9 cellular contexts compared by ENCODE assay signal in the genomic region with DNA sequence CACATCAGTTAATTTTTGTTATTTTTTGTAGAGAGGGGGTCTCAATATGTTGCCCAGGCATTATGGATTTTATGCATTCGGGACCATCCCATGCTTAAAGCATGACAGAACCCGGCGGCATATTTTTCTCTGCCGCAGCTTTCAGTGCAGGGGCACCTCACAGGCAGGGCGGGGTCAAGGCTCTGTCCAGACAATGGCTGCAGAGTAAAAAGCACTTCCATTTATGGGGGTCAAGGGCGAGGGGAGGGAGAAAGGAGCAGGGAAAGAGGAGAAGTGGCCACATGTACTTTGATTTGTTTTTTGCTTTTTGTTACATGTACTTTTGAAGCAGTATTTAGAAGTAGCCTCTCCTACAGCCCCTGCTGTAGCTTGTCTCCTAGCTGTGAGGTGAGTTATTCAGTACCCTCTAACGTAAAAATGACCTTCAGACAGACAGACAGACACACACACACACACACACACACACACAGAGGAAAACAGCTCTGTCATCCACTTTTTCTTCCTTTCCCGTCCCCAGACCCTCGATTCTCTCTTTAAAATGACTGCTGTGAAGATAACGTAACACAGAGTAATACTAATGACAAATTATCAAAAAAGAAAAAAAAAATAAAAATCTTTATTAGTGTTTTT. TPM values are rescaled to one million over a fixed set of nuclear protein-coding genes. Genes with fewer than 3 reads are reported as not detected.
DNase-seq lines count a peak whose midpoint lies in the region; ATAC-seq, FAIRE-seq and TF ChIP-seq lines count a peak whose summit lies in the region.
"Had no signal": no experiment of that assay in that cellular context is flagged by ENCODE, and none has a peak within 500 bp of the region (broad histone marks: within the 10 kb centered on the region; RNA-seq: fewer than 3 reads in every experiment).

No MANE protein-coding gene starts in this region.

- TF ChIP-seq POLR2A in adrenal gland (IDR thresholded peaks at IDR 0.05) = no peak
- TF ChIP-seq POLR2A in testis (IDR thresholded peaks at IDR 0.05) = no peak

- H3K27me3 ChIP-seq in adrenal gland = no peaks in the 10 kb centered on the region
- H3K27me3 ChIP-seq in testis = no peaks in the 10 kb centered on the region

- peak; percentile 9 for FAIRE-seq in islet of Langerhans (lab: Jason Lieb, UNC)

- DNase-seq in activated CD4-positive, alpha-beta T cell treated with anti-CD3 and anti-CD28 coated beads for 36 hours = no peak
- no peak for DNase-seq in activated CD4-positive, alpha-beta T cell treated with anti-CD3 and anti-CD28 coated beads for 48 hours
- DNase-seq in adrenal gland (peak in 6 of 7 donors; percentile 35 to 60 (median 42)), testis (no peak), NCI-H774 (lab: John Stamatoyannopoulos, UW) (no peak), hepatic stellate cell (ENCODE audit: low spot score) (no peak)

- peaks cover 0 to 8% of the 10 kb centered on the region in 2 donors for H3K36me3 ChIP-seq in adrenal gland (replicated peaks in 1 of 2)
- H3K36me3 ChIP-seq in testis (ENCODE audit: low read depth, missing control alignments) = no peaks in the 10 kb centered on the region

- peak overlapping the region; percentile 83 for H3K4me3 Mint-ChIP-seq in activated CD4-positive, alpha-beta T cell treated with anti-CD3 and anti-CD28 coated beads for 36 hours

- peaks cover 10 to 30% of the 10 kb centered on the region in 2 donors for H3K4me1 ChIP-seq in adrenal gland (replicated peaks in 1 of 2)
- H3K4me1 ChIP-seq in testis = peaks cover 8% of the 10 kb centered on the region

- intact Hi-C loops in activated CD4-positive, alpha-beta T cell treated with anti-CD3 and anti-CD28 coated beads for 36 hours (cut with DNase I, micrococcal nuclease) = no loop called here
- intact Hi-C loops in adrenal gland (cut with DNase I) = no loop called here
- intact Hi-C loops in testis (cut with DNase I; ENCODE audit: low total_unique reads) = no loop called here

- H3K4me3 ChIP-seq in adrenal gland (peak overlapping the region in 2 of 4 donors; percentile 50 to 73), testis (peak overlapping the region; percentile 56 to 69)

- TF ChIP-seq CTCF in adrenal gland (IDR thresholded peaks at IDR 0.05) (no peak), testis (IDR thresholded peaks at IDR 0.05) (no peak)

- POLR2A ChIA-PET in activated CD4-positive, alpha-beta T cell treated with anti-CD3 and anti-CD28 coated beads for 36 hours (lab: Charles Lee) = interaction anchor here (0.7 kb wide), 1 partner anchor 658 kb away, joined by 8 read pairs; no protein-coding TSS in a partner anchor

- H3K27ac ChIP-seq in adrenal gland (peak overlapping the region in 3 of 5 donors; percentile 26 to 78 (median 70)), testis (no peak overlapping the region)

- H3K27ac Mint-ChIP-seq in activated CD4-positive, alpha-beta T cell treated with anti-CD3 and anti-CD28 coated beads for 36 hours = peak overlapping the region; percentile 53

- H3K9me3 ChIP-seq in adrenal gland (replicated peaks in 1 of 3) = no peaks in the 10 kb centered on the region
- H3K9me3 ChIP-seq in testis = no peaks in the 10 kb centered on the region
- H3K9me3 ChIP-seq: mucosa of descending colon had no signal

- no peaks in the 10 kb centered on the region for H3K36me3 Mint-ChIP-seq in activated CD4-positive, alpha-beta T cell treated with anti-CD3 and anti-CD28 coated beads for 36 hours (ENCODE audit: low read depth)

- peaks cover 18% of the 10 kb centered on the region for H3K4me1 Mint-ChIP-seq in activated CD4-positive, alpha-beta T cell treated with anti-CD3 and anti-CD28 coated beads for 36 hours

- 23 to 36% (median 26%) methylated on average over 10 of the region's 10 CpGs for WGBS in adrenal gland, 4 donors
- 36 to 45% methylated on average over 10 of the region's 10 CpGs for WGBS in testis, 2 donors

- CTCF ChIA-PET in activated CD4-positive, alpha-beta T cell treated with anti-CD3 and anti-CD28 coated beads for 36 hours (lab: Charles Lee) = interaction anchor here (0.5 to 1.5 kb wide), 5 partner anchors 10 to 114 kb away, joined by 3 to 5 read pairs (median 4); no protein-coding TSS in a partner anchor

- H3K27me3 Mint-ChIP-seq in activated CD4-positive, alpha-beta T cell treated with anti-CD3 and anti-CD28 coated beads for 36 hours = peaks cover 3% of the 10 kb centered on the region

- H3K9me3 Mint-ChIP-seq in activated CD4-positive, alpha-beta T cell treated with anti-CD3 and anti-CD28 coated beads for 36 hours (ENCODE audit: low read depth) = no peaks in the 10 kb centered on the region

- no peak for ATAC-seq in activated CD4-positive, alpha-beta T cell treated with anti-CD3 and anti-CD28 coated beads for 36 hours
- ATAC-seq in GM19397 (IDR thresholded peaks at IDR 0.05; ENCODE audit: unreplicated experiment) = no peak

RNA-seq across cellular contexts. Expression of gene SCPEP1, which starts 0.9 kb away (rescaled TPM):
- 10 to 100 TPM in 1 of 2 experiments, 1 to 10 TPM in 1; 9.7 to 14.8 TPM for total RNA-seq in activated CD4-positive, alpha-beta T cell treated with anti-CD3 and anti-CD28 coated beads for 36 hours
- total RNA-seq in adrenal gland (100 to 1,000 TPM; 194 to 328 (median 229) TPM), testis (10 to 100 TPM; 30.7 to 35.2 TPM)
- polyA plus RNA-seq in adrenal gland (100 to 1,000 TPM; 206 to 408 (median 334) TPM), testis (ENCODE audit: insufficient read depth, low read depth, low replicate concordance) (55.7 TPM)

RNA-seq across cellular contexts. Expression of gene COIL, which starts 16.2 kb away (rescaled TPM):
- 10 to 100 TPM; 20.9 to 21.3 TPM for total RNA-seq in activated CD4-positive, alpha-beta T cell treated with anti-CD3 and anti-CD28 coated beads for 36 hours
- total RNA-seq in adrenal gland (10 to 100 TPM in 3 of 8 donors, 1 to 10 TPM in 5; 4.3 to 13.2 (median 9.0) TPM), testis (10 to 100 TPM; 48.4 to 87.6 TPM)
- polyA plus RNA-seq in adrenal gland (10 to 100 TPM in 1 of 3 donors, 1 to 10 TPM in 2; 6.3 to 14.8 (median 8.4) TPM), testis (ENCODE audit: insufficient read depth, low read depth, low replicate concordance) (214 TPM)

Comparison
In these comparisons a context has a peak if more than half of its experiments do, and no peak if none do; other contexts are left out.
1. DNase-seq: peak in adrenal gland (6 of 7); none in activated CD4-positive, alpha-beta T cell treated with anti-CD3 and anti-CD28 coated beads for 36 hours (single experiment), activated CD4-positive, alpha-beta T cell treated with anti-CD3 and anti-CD28 coated beads for 48 hours (single experiment), testis (single experiment), NCI-H774 (single experiment) and hepatic stellate cell (single experiment).
2. H3K27ac ChIP-seq: peak in adrenal gland (3 of 5); none in testis (0 of 2).
3. RNA of gene SCPEP1, which starts 0.9 kb away (total RNA-seq): 194 to 328 TPM in adrenal gland; 30.7 to 35.2 TPM in testis and 9.7 to 14.8 TPM in activated CD4-positive, alpha-beta T cell treated with anti-CD3 and anti-CD28 coated beads for 36 hours; every median in the first group is over 4 times any median in the second.